Comparison of ENCODE assay signal across 2 cellular contexts in the genomic region with DNA sequence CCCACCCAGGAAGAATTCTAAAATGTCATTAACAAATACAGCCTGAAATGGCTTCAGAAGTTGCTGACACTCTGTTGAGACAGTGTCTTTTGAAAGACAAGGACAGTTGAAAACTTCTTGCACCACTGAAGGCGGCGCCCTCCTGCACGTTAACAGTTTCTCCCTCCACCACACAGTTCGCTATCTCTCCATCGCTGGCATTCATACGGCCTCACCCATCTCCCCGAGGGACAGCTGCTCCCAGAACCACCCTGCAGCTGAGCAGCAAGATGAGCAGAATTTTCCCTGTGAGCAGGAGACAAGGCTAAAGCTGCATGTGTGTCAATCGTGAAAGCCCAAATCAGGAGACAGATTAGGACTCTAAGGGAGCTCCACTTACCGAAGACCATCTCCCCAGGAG.
TF ChIP-seq lines count a peak whose summit lies in the region.

No MANE protein-coding gene starts in this region.

TF ChIP-seq in H1, 55 proteins besides CTCF, POLR2A, EP300 and RAD21:
- TF ChIP-seq SIX5 (IDR thresholded peaks at IDR 0.05; ENCODE audit: low read depth, low read length) (no peak), CTBP2 (IDR thresholded peaks at IDR 0.05; ENCODE audit: borderline replicate concordance, insufficient read depth, insufficient read length, low read length) (no peak), CHD1 (IDR thresholded peaks at IDR 0.05; ENCODE audit: low read depth, low read length) (no peak), MAFK (IDR thresholded peaks at IDR 0.05; ENCODE audit: low read depth, low read length) (no peak), PHF8 (conservative IDR thresholded peaks at IDR 0.05; ENCODE audit: low read depth, low read length) (no peak), CHD2 (IDR thresholded peaks at IDR 0.05; ENCODE audit: low read length) (no peak), TAF7 (optimal IDR thresholded peaks at IDR 0.05; ENCODE audit: borderline replicate concordance, low read depth, low read length) (no peak), RXRA (IDR thresholded peaks at IDR 0.05; ENCODE audit: insufficient read depth, low read depth, low read length) (no peak), EZH2 (IDR thresholded peaks at IDR 0.05; ENCODE audit: low read depth, low read length, severe bottlenecking) (no peak), FOSL1 (IDR thresholded peaks at IDR 0.05; ENCODE audit: insufficient read depth, low read depth, low read length) (no peak)
- TF ChIP-seq, protein P1, sequence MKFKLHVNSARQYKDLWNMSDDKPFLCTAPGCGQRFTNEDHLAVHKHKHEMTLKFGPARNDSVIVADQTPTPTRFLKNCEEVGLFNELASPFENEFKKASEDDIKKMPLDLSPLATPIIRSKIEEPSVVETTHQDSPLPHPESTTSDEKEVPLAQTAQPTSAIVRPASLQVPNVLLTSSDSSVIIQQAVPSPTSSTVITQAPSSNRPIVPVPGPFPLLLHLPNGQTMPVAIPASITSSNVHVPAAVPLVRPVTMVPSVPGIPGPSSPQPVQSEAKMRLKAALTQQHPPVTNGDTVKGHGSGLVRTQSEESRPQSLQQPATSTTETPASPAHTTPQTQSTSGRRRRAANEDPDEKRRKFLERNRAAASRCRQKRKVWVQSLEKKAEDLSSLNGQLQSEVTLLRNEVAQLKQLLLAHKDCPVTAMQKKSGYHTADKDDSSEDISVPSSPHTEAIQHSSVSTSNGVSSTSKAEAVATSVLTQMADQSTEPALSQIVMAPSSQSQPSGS (IDR thresholded peaks at IDR 0.05; ENCODE audit: low read length): no peak

TF ChIP-seq in HepG2, 621 proteins besides CTCF, POLR2A, EP300 and RAD21:
- TF ChIP-seq ZNF883 (CRISPR knock-in tag; IDR thresholded peaks at IDR 0.05; ENCODE audit: not compliant biosample characterization): no peak
- no peak for TF ChIP-seq SNAI1 (CRISPR knock-in tag; IDR thresholded peaks at IDR 0.05; ENCODE audit: borderline replicate concordance)
- no peak for TF ChIP-seq TCF7 (IDR thresholded peaks at IDR 0.05; ENCODE audit: low read depth)
- TF ChIP-seq ZNF556 (CRISPR knock-in tag; IDR thresholded peaks at IDR 0.05; ENCODE audit: borderline replicate concordance): no peak
- TF ChIP-seq ZNF841 (CRISPR knock-in tag; IDR thresholded peaks at IDR 0.05; ENCODE audit: borderline replicate concordance): no peak
- no peak for TF ChIP-seq CEBPB (IDR thresholded peaks at IDR 0.05; ENCODE audit: borderline replicate concordance, low read depth, low read length)
- TF ChIP-seq TARDBP (CRISPR knock-in tag; IDR thresholded peaks at IDR 0.05): no peak
- no peak for TF ChIP-seq MAFG (CRISPR knock-in tag; IDR thresholded peaks at IDR 0.05)
- no peak for TF ChIP-seq SRSF9 (IDR thresholded peaks at IDR 0.05; ENCODE audit: borderline replicate concordance, insufficient read depth, low read depth, low read length, poor library complexity, severe bottlenecking)
- no peak for TF ChIP-seq RXRB (CRISPR knock-in tag; IDR thresholded peaks at IDR 0.05; ENCODE audit: borderline replicate concordance)
- no peak for TF ChIP-seq ZNF333 (CRISPR knock-in tag; IDR thresholded peaks at IDR 0.05; ENCODE audit: borderline replicate concordance)
- TF ChIP-seq, protein P2, sequence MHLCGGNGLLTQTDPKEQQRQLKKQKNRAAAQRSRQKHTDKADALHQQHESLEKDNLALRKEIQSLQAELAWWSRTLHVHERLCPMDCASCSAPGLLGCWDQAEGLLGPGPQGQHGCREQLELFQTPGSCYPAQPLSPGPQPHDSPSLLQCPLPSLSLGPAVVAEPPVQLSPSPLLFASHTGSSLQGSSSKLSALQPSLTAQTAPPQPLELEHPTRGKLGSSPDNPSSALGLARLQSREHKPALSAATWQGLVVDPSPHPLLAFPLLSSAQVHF (CRISPR knock-in tag; IDR thresholded peaks at IDR 0.05): no peak
TF ChIP-seq in HepG2: peak in this region for 0.
